In genomic region chr5:81052325-81052724, GRCh38 we compare ENCODE assay signal across 21 cellular contexts.
DNase-seq lines count a peak whose midpoint lies in the region; ATAC-seq and TF ChIP-seq lines count a peak whose summit lies in the region.
"Had no signal": no experiment of that assay in that cellular context is flagged by ENCODE, and none has a peak within 500 bp of the region (broad histone marks: within the 10 kb centered on the region; RNA-seq: fewer than 3 reads in every experiment).

No MANE protein-coding gene starts in this region.

- no peaks in the 10 kb centered on the region for H3K79me2 ChIP-seq in OCI-LY3 (ENCODE audit: low read length)

- H3K27ac ChIP-seq in OCI-LY3 (ENCODE audit: low read length), result peak overlapping the region; percentile 52
- H3K27ac ChIP-seq: BLaER1 had no signal

- TF ChIP-seq CTCF in OCI-LY3 (IDR thresholded peaks at IDR 0.05; ENCODE audit: low read depth, low read length), result no peak
- no peak for TF ChIP-seq CTCF in GM10248 (IDR thresholded peaks at IDR 0.05; ENCODE audit: control extremely low read depth, extremely low read depth, low read depth, missing control alignments)

- H3K4me3 Mint-ChIP-seq in activated naive CD4-positive, alpha-beta T cell treated with anti-CD3 and anti-CD28 coated beads, Interleukin-2, amount 50 U/mL, for 24 hours, result no peak overlapping the region
- H3K4me3 Mint-ChIP-seq in naive thymus-derived CD8-positive, alpha-beta T cell, result no peak overlapping the region
- H3K4me3 Mint-ChIP-seq: CD14-positive monocyte; CD4-positive, alpha-beta memory T cell; HFFc6 had no signal

- H3K9me3 Mint-ChIP-seq in activated naive CD4-positive, alpha-beta T cell treated with anti-CD3 and anti-CD28 coated beads, Interleukin-2, amount 50 U/mL, for 24 hours, result no peaks in the 10 kb centered on the region
- peaks cover 0 to 3% (median 0%) of the 10 kb centered on the region in 9 donors for H3K9me3 Mint-ChIP-seq in naive thymus-derived CD8-positive, alpha-beta T cell
- H3K9me3 Mint-ChIP-seq: HFFc6 had no signal

- H3K27me3 ChIP-seq in OCI-LY3 (ENCODE audit: low read depth, low read length), result no peaks in the 10 kb centered on the region
- H3K27me3 ChIP-seq: BLaER1 had no signal

- no peaks in the 10 kb centered on the region for H3K27me3 Mint-ChIP-seq in activated naive CD4-positive, alpha-beta T cell treated with anti-CD3 and anti-CD28 coated beads, Interleukin-2, amount 50 U/mL, for 24 hours
- H3K27me3 Mint-ChIP-seq in naive thymus-derived CD8-positive, alpha-beta T cell, result no peaks in the 10 kb centered on the region
- H3K27me3 Mint-ChIP-seq: CD4-positive, alpha-beta memory T cell had no signal

- CTCF ChIA-PET in GM10248 (lab: Yijun Ruan, JAX), result interaction anchor here (1.0 kb wide), 1 partner anchor 11 kb away, joined by 3 read pairs; no protein-coding TSS in a partner anchor

- no peak overlapping the region for H2AFZ ChIP-seq in OCI-LY3 (ENCODE audit: low read depth, low read length)

- peak overlapping the region; percentile 46 for H3K4me2 ChIP-seq in OCI-LY3 (ENCODE audit: low read length)
- H3K4me2 ChIP-seq: BLaER1 had no signal

- no peak overlapping the region for H3K9ac ChIP-seq in OCI-LY3 (ENCODE audit: low read length)
- H3K9ac ChIP-seq: BLaER1 had no signal

- no peaks in the 10 kb centered on the region for H3K36me3 ChIP-seq in OCI-LY3 (replicated peaks; ENCODE audit: low read depth, low read length)
- H3K36me3 ChIP-seq: BLaER1 had no signal

- no peak for DNase-seq in activated naive CD4-positive, alpha-beta T cell (lab: John Stamatoyannopoulos, UW)
- DNase-seq in naive thymus-derived CD8-positive, alpha-beta T cell, result no peak
- no peak for DNase-seq in GM10248 (ENCODE audit: extremely low spot score)
- no peak for DNase-seq in NCI-H526 treated with DMSO at 0.1 percent for 48 hours (lab: John Stamatoyannopoulos, UW)
- no peak for DNase-seq in GDM1 (lab: John Stamatoyannopoulos, UW)
- DNase-seq: 8988T; CD4-positive, alpha-beta memory T cell; COR-L47; DMS 273 treated with DMSO at 0.1 percent for 48 hours; DMS53; DND-41; EL; GOT3; H7; HFFc6; IMR-90 had no signal

- peak overlapping the region; percentile 32 for H3K27ac Mint-ChIP-seq in activated naive CD4-positive, alpha-beta T cell treated with anti-CD3 and anti-CD28 coated beads, Interleukin-2, amount 50 U/mL, for 24 hours
- peak overlapping the region in 6 of 10 donors; percentile 4 to 75 (median 30) for H3K27ac Mint-ChIP-seq in naive thymus-derived CD8-positive, alpha-beta T cell
- H3K27ac Mint-ChIP-seq: CD14-positive monocyte, HFFc6 had no signal

- H3K4me1 ChIP-seq in OCI-LY3 (ENCODE audit: low read length), result peaks cover 17% of the 10 kb centered on the region
- H3K4me1 ChIP-seq: BLaER1 had no signal

- H3K36me3 Mint-ChIP-seq in activated naive CD4-positive, alpha-beta T cell treated with anti-CD3 and anti-CD28 coated beads, Interleukin-2, amount 50 U/mL, for 24 hours, result peaks cover 25% of the 10 kb centered on the region
- peaks cover 13 to 54% (median 43%) of the 10 kb centered on the region in 3 donors for H3K36me3 Mint-ChIP-seq in naive thymus-derived CD8-positive, alpha-beta T cell
- H3K36me3 Mint-ChIP-seq: CD14-positive monocyte had no signal

- no peaks in the 10 kb centered on the region for H3K9me3 ChIP-seq in OCI-LY3 (ENCODE audit: insufficient read depth, low read length)
- H3K9me3 ChIP-seq: BLaER1 had no signal

- 0 out of 2 replicates have a peak overlapping the region, but pooled peaks have one; percentile 1 for H3K4me3 ChIP-seq in OCI-LY3 (ENCODE audit: low read length)
- H3K4me3 ChIP-seq: BLaER1 had no signal

- no peaks in the 10 kb centered on the region for H4K20me1 ChIP-seq in OCI-LY3 (ENCODE audit: insufficient read depth, low read length)
- H4K20me1 ChIP-seq: BLaER1 had no signal

- peaks cover 58% of the 10 kb centered on the region for H3K4me1 Mint-ChIP-seq in activated naive CD4-positive, alpha-beta T cell treated with anti-CD3 and anti-CD28 coated beads, Interleukin-2, amount 50 U/mL, for 24 hours
- H3K4me1 Mint-ChIP-seq in naive thymus-derived CD8-positive, alpha-beta T cell, result peaks cover 20 to 52% (median 37%) of the 10 kb centered on the region in 4 donors
- H3K4me1 Mint-ChIP-seq: CD14-positive monocyte had no signal

- no peak for ATAC-seq in naive thymus-derived CD8-positive, alpha-beta T cell
- ATAC-seq: HCT116 had no signal

- POLR2A ChIA-PET in naive thymus-derived CD8-positive, alpha-beta T cell (lab: Charles Lee), result no interaction called here
- POLR2A ChIA-PET in GM10248 (lab: Yijun Ruan, JAX), result no interaction called here
